13 cellular contexts compared by ENCODE assay signal in the genomic region with DNA sequence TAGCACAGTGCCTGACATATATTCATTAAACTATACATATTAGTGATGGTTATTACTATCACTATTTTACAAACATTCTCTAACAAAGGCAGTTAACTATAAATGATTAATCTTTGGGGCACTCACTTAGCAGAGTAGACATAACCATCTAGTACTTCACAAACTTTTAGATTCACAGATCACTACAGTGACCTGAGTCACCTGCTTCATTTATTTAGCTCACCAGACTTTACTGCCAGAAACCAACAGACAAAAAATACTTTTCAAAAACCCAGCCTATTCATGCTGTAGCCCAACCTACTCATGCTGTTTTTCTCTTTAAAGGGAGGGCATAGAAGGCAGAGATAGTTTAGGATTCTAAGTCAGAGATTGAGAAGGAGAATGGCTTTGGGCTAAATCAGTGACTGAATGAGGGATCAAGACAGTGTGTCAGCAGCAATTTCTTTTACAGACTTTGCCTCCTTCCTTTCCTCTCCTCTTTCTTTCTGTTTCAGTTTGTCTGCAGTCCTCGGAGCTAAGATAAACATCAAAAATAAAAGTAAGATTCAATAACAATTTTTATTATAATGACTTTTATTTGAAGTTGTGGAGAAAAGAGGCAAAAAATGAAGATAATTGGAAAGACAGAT. TPM values are rescaled to one million over a fixed set of nuclear protein-coding genes. Genes with fewer than 3 reads are reported as not detected.
A peak's percentile ranks its signal among the peaks of the same experiment; 100 is the strongest.
DNase-seq lines count a peak whose midpoint lies in the region; ATAC-seq and TF ChIP-seq lines count a peak whose summit lies in the region.
"Had no signal": no experiment of that assay in that cellular context is flagged by ENCODE, and none has a peak within 500 bp of the region (broad histone marks: within the 10 kb centered on the region; RNA-seq: fewer than 3 reads in every experiment).

No MANE protein-coding gene starts in this region.

- DNase-seq in heart left ventricle, result no peak
- DNase-seq in right cardiac atrium, result no peak
- DNase-seq in OCI-M1 (lab: John Stamatoyannopoulos, UW), result peak; percentile 24
- DNase-seq in iris pigment epithelial cell (ENCODE audit: low read depth), result peak; percentile 34
- DNase-seq in vagina (ENCODE audit: extremely low spot score in 2 of 2), result no peak
- no peak for DNase-seq in inferior parietal cortex (ENCODE audit: extremely low spot score)
- no peak for DNase-seq in nucleus accumbens (lab: John Stamatoyannopoulos, UW)
- no peak for DNase-seq in effector CD8-positive, alpha-beta T cell (lab: John Stamatoyannopoulos, UW)
- DNase-seq: activated B cell treated with CpG ODN at 0.5 μM for 24 hours; cortex of kidney; hypothalamus; naive thymus-derived CD4-positive, alpha-beta T cell; NCI-H1694 treated with DMSO at 0.1 percent for 48 hours had no signal

- ATAC-seq in heart left ventricle (no peak), right cardiac atrium (no peak)
- ATAC-seq: naive thymus-derived CD4-positive, alpha-beta T cell had no signal

- no peak for TF ChIP-seq POLR2A in heart left ventricle (IDR thresholded peaks at IDR 0.05)
- no peak for TF ChIP-seq POLR2A in vagina (IDR thresholded peaks at IDR 0.05)

- peaks cover 0 to 7% (median 0%) of the 10 kb centered on the region in 12 donors for H3K4me1 ChIP-seq in heart left ventricle
- H3K4me1 ChIP-seq in right cardiac atrium (ENCODE audit: control insufficient read depth, insufficient read depth, low read length), result no peaks in the 10 kb centered on the region
- H3K4me1 ChIP-seq in vagina, result peaks cover 5% of the 10 kb centered on the region

- peak overlapping the region in 5 of 12 donors; percentile 9 to 74 (median 29) for H3K27ac ChIP-seq in heart left ventricle
- no peak overlapping the region for H3K27ac ChIP-seq in right cardiac atrium (ENCODE audit: low read length)
- H3K27ac ChIP-seq in vagina, result peak overlapping the region; percentile 33

- H3K27me3 ChIP-seq in heart left ventricle, result no peaks in the 10 kb centered on the region
- H3K27me3 ChIP-seq in right cardiac atrium (ENCODE audit: control insufficient read depth, insufficient read depth), result no peaks in the 10 kb centered on the region
- no peaks in the 10 kb centered on the region for H3K27me3 ChIP-seq in vagina

- intact Hi-C loops in heart left ventricle (cut with DNase I) (no loop called here), right cardiac atrium (cut with DNase I) (no loop called here), vagina (cut with DNase I) (no loop called here)

- peak overlapping the region in 7 of 12 donors; percentile 11 to 48 (median 37) for H3K4me3 ChIP-seq in heart left ventricle
- no peak overlapping the region for H3K4me3 ChIP-seq in right cardiac atrium (ENCODE audit: low read length)
- peak overlapping the region in 1 of 2 donors; percentile 11 for H3K4me3 ChIP-seq in vagina

- TF ChIP-seq CTCF in heart left ventricle (IDR thresholded peaks at IDR 0.05) (no peak), vagina (IDR thresholded peaks at IDR 0.05) (no peak)

- no peaks in the 10 kb centered on the region for H3K9me3 ChIP-seq in heart left ventricle
- H3K9me3 ChIP-seq in right cardiac atrium (ENCODE audit: control insufficient read depth, low read length), result no peaks in the 10 kb centered on the region
- no peaks in the 10 kb centered on the region for H3K9me3 ChIP-seq in vagina

- no peaks in the 10 kb centered on the region for H3K36me3 ChIP-seq in heart left ventricle
- H3K36me3 ChIP-seq in vagina, result no peaks in the 10 kb centered on the region

- WGBS in heart left ventricle, 4 donors, result 37 to 55% (median 46%) methylated on average over 1 of the region's 1 CpG
- 49% methylated on average over 1 of the region's 1 CpG for WGBS in right cardiac atrium

RNA-seq across cellular contexts. Expression of gene PDE5A, which starts 34.7 kb away (rescaled TPM):
- total RNA-seq in heart left ventricle (10 to 100 TPM in 5 of 9 donors, 1 to 10 TPM in 4; 3.8 to 20.6 (median 10.0) TPM), right cardiac atrium (10 to 100 TPM in 2 of 4 donors, 1 to 10 TPM in 2; 7.1 to 11.8 (median 10.2) TPM), vagina (23.1 TPM)
- polyA plus RNA-seq in heart left ventricle (1 to 10 TPM; 1.6 to 2.2 TPM), right cardiac atrium (2.8 TPM)

Comparison
In these comparisons a context has a peak if more than half of its experiments do, and no peak if none do; other contexts are left out.
1. DNase-seq: peak in OCI-M1 (single experiment) and iris pigment epithelial cell (single experiment); none in heart left ventricle (0 of 5), right cardiac atrium (0 of 3), vagina (0 of 2), inferior parietal cortex (single experiment), nucleus accumbens (0 of 56) and effector CD8-positive, alpha-beta T cell (single experiment).